In genomic region chr16:15597822-15598647, GRCh38 we compare ENCODE assay signal across 21 cellular contexts. TPM values are rescaled to one million over a fixed set of nuclear protein-coding genes. Genes with fewer than 3 reads are reported as not detected.
DNase-seq lines count a peak whose midpoint lies in the region; ATAC-seq and TF ChIP-seq lines count a peak whose summit lies in the region.
"Had no signal": no experiment of that assay in that cellular context is flagged by ENCODE, and none has a peak within 500 bp of the region (broad histone marks: within the 10 kb centered on the region; RNA-seq: fewer than 3 reads in every experiment).

No MANE protein-coding gene starts in this region.

- H4K8ac ChIP-seq in neuronal stem cell (ENCODE audit: low read depth, low read length), result no peak overlapping the region

- H3K23ac ChIP-seq in neuronal stem cell (ENCODE audit: low read depth, low read length, poor library complexity), result peak overlapping the region; percentile 82

- H3K36me3 Mint-ChIP-seq in activated T-cell treated with anti-CD3 and anti-CD28 coated beads, Interleukin-2, amount 50 U/mL, for 72 hours (ENCODE audit: insufficient read depth in 2 of 2), result peaks cover 15 to 39% of the 10 kb centered on the region in 2 donors
- peaks cover 36% of the 10 kb centered on the region for H3K36me3 Mint-ChIP-seq in Calu3 (ENCODE audit: insufficient read depth, unreplicated experiment)

- H3K27ac Mint-ChIP-seq in activated T-cell treated with anti-CD3 and anti-CD28 coated beads, Interleukin-2, amount 50 U/mL, for 72 hours, result peak overlapping the region; percentile 13
- H3K27ac Mint-ChIP-seq in Calu3 (ENCODE audit: unreplicated experiment), result no peak overlapping the region
- H3K27ac Mint-ChIP-seq: HFFc6, type B pancreatic cell had no signal

- no peak overlapping the region for H3K14ac ChIP-seq in neuronal stem cell (ENCODE audit: low read length)

- H3K9me3 ChIP-seq in neuronal stem cell (replicated peaks in 1 of 2; ENCODE audit: control insufficient read depth in 2 of 2, insufficient read depth in 1 of 2, low read depth in 1 of 2, low read length in 2 of 2) (no peaks in the 10 kb centered on the region), aorta (ENCODE audit: control insufficient read depth, low read length) (no peaks in the 10 kb centered on the region)
- H3K9me3 ChIP-seq: A549, colonic mucosa, mucosa of descending colon had no signal

- no peak overlapping the region for H3K27ac ChIP-seq in neuronal stem cell (replicated peaks; ENCODE audit: low read length)
- H3K27ac ChIP-seq in aorta (ENCODE audit: low read depth in 1 of 2, low read length in 2 of 2), result no peak overlapping the region
- H3K27ac ChIP-seq: colonic mucosa, VCaP had no signal

- H3K4me2 ChIP-seq in neuronal stem cell (ENCODE audit: insufficient read depth, low read length, poor library complexity, severe bottlenecking), result no peak overlapping the region
- H3K4me2 ChIP-seq: A549 had no signal

- no peak overlapping the region for H2BK12ac ChIP-seq in neuronal stem cell (ENCODE audit: low read length)

- CTCF ChIA-PET in Calu3 (lab: Charles Lee), result interaction anchor here (1.2 kb wide), 1 partner anchor 9 kb away, joined by 3 read pairs; no protein-coding TSS in a partner anchor

- H2AK5ac ChIP-seq in neuronal stem cell (ENCODE audit: low read depth, low read length), result no peak overlapping the region

- H3K36me3 ChIP-seq in neuronal stem cell (replicated peaks in 1 of 2; ENCODE audit: control insufficient read depth in 2 of 2, insufficient read depth in 2 of 2, low read length in 2 of 2) (peaks cover 44 to 90% of the 10 kb centered on the region in 2 donors), aorta (ENCODE audit: control insufficient read depth in 1 of 2, insufficient read depth in 2 of 2, low read length in 1 of 2) (peaks cover 3 to 5% of the 10 kb centered on the region in 2 donors)

- H2BK15ac ChIP-seq in neuronal stem cell (ENCODE audit: low read length), result no peak overlapping the region

- H3K4me3 Mint-ChIP-seq in activated T-cell treated with anti-CD3 and anti-CD28 coated beads, Interleukin-2, amount 50 U/mL, for 72 hours, result peak overlapping the region in 1 of 2 donors; percentile 52
- H3K4me3 Mint-ChIP-seq in Calu3 (ENCODE audit: low read depth, unreplicated experiment), result no peak overlapping the region
- H3K4me3 Mint-ChIP-seq: HFFc6, type B pancreatic cell had no signal

- BruUV-seq in Calu3 (replicated peaks; lab: Mats Ljungman, UMichigan), result no TSS peak

- no peak overlapping the region for H3K18ac ChIP-seq in neuronal stem cell (ENCODE audit: low read length)

- no peaks in the 10 kb centered on the region for H3K9me3 Mint-ChIP-seq in activated T-cell treated with anti-CD3 and anti-CD28 coated beads, Interleukin-2, amount 50 U/mL, for 72 hours
- H3K9me3 Mint-ChIP-seq in Calu3 (ENCODE audit: low read depth, unreplicated experiment), result no peaks in the 10 kb centered on the region
- H3K9me3 Mint-ChIP-seq: HFFc6, type B pancreatic cell had no signal

- H3K27me3 ChIP-seq in neuronal stem cell (ENCODE audit: control insufficient read depth in 3 of 3, insufficient read depth in 3 of 3, low read depth in 1 of 3, low read length in 3 of 3) (peaks cover 0 to 2% (median 0%) of the 10 kb centered on the region in 3 experiments), aorta (ENCODE audit: control insufficient read depth in 1 of 2, insufficient read depth in 2 of 2, low read length in 1 of 2) (no peaks in the 10 kb centered on the region)
- H3K27me3 ChIP-seq: colonic mucosa had no signal

- peaks cover 36% of the 10 kb centered on the region for H3K4me1 Mint-ChIP-seq in activated T-cell treated with anti-CD3 and anti-CD28 coated beads, Interleukin-2, amount 50 U/mL, for 72 hours (ENCODE audit: low read depth)
- peaks cover 9% of the 10 kb centered on the region for H3K4me1 Mint-ChIP-seq in Calu3 (ENCODE audit: low read depth, unreplicated experiment)

- no peak overlapping the region for H2BK5ac ChIP-seq in neuronal stem cell (ENCODE audit: low read length)

- no peak for TF ChIP-seq CTCF in Calu3 (IDR thresholded peaks at IDR 0.05; ENCODE audit: unreplicated experiment)

- no CpG with 5 or more reads among the region's 15 CpGs for WGBS in neuronal stem cell (ENCODE audit: extremely low coverage in 2 of 2, insufficient read length in 2 of 2, insufficient replicate concordance in 1 of 2), 2 donors
- WGBS in aorta, 2 donors, result 62 to 65% methylated on average over 15 of the region's 15 CpGs

- H3K27me3 Mint-ChIP-seq in activated T-cell treated with anti-CD3 and anti-CD28 coated beads, Interleukin-2, amount 50 U/mL, for 72 hours (ENCODE audit: low read depth), result no peaks in the 10 kb centered on the region
- H3K27me3 Mint-ChIP-seq in Calu3 (ENCODE audit: unreplicated experiment), result no peaks in the 10 kb centered on the region
- H3K27me3 Mint-ChIP-seq: type B pancreatic cell had no signal

- no peak for DNase-seq in activated T-cell treated with anti-CD3 and anti-CD28 coated beads, Interleukin-2, amount 50 U/mL, for 72 hours
- DNase-seq in activated T-cell treated with anti-CD3 and anti-CD28 coated beads for 4 hours (no peak), cerebellum (ENCODE audit: low spot score) (peak; percentile 31), neuronal stem cell (ENCODE audit: low spot score) (no peak), aorta (no peak), Calu3 (no peak)
- DNase-seq: activated CD8-positive, alpha-beta memory T cell treated with anti-CD3 and anti-CD28 coated beads for 24 hours; activated effector memory CD4-positive, alpha-beta T cell treated with anti-CD3 and anti-CD28 coated beads, Interleukin-2, amount 50 U/mL, for 16 hours; colonic mucosa; foreskin fibroblast; HFFc6; left cardiac atrium; MM.1S; mucosa of descending colon; NCI-H1694 treated with DMSO at 0.1 percent for 48 hours had no signal

- intact Hi-C loops in aorta (cut with DNase I) (no loop called here), Calu3 (cut with micrococcal nuclease; ENCODE audit: unreplicated experiment) (no loop called here)

- H2BK120ac ChIP-seq in neuronal stem cell (ENCODE audit: low read depth, low read length), result no peak overlapping the region

- H3K79me1 ChIP-seq in neuronal stem cell (ENCODE audit: low read depth, low read length), result no peaks in the 10 kb centered on the region

- H3K4me3 ChIP-seq in neuronal stem cell (ENCODE audit: low read length in 2 of 2), result no peak overlapping the region
- H3K4me3 ChIP-seq in aorta (ENCODE audit: low read length in 2 of 2), result no peak overlapping the region
- H3K4me3 ChIP-seq: A549, colonic mucosa, mucosa of descending colon, skin epidermis had no signal

- peak overlapping the region; percentile 65 for H3K9ac ChIP-seq in neuronal stem cell (ENCODE audit: low read depth, low read length, poor library complexity)

- peak; percentile 44 to 46 for ATAC-seq in activated T-cell treated with anti-CD3 and anti-CD28 coated beads, Interleukin-2, amount 50 U/mL, for 72 hours (replicated peaks in 1 of 2)
- peak; percentile 46 for ATAC-seq in aorta (ENCODE audit: low FRiP score)
- no peak for ATAC-seq in GM19324 (IDR thresholded peaks at IDR 0.05; ENCODE audit: low FRiP score, unreplicated experiment)
- no peak for ATAC-seq in GM19397 (IDR thresholded peaks at IDR 0.05; ENCODE audit: unreplicated experiment)
- ATAC-seq: left cardiac atrium, mucosa of descending colon had no signal

- H3K4me1 ChIP-seq in neuronal stem cell (ENCODE audit: control insufficient read depth in 2 of 2, insufficient read depth in 1 of 2, low read depth in 1 of 2, low read length in 2 of 2), result no peaks in the 10 kb centered on the region
- H3K4me1 ChIP-seq in aorta (ENCODE audit: control insufficient read depth in 1 of 2, insufficient read depth in 2 of 2, low read length in 2 of 2), result no peaks in the 10 kb centered on the region
- H3K4me1 ChIP-seq: colonic mucosa had no signal

- H4K91ac ChIP-seq in neuronal stem cell (ENCODE audit: low read depth, low read length, poor library complexity), result no peak overlapping the region

- no peak overlapping the region for H2AFZ ChIP-seq in neuronal stem cell (ENCODE audit: low read length)

- H3K4ac ChIP-seq in neuronal stem cell (ENCODE audit: low read length), result no peak overlapping the region

RNA-seq across cellular contexts. Expression of gene MARF1, which starts 44.9 kb away (rescaled TPM):
- 10 to 100 TPM; 74.3 TPM for total RNA-seq in activated T-cell treated with anti-CD3 and anti-CD28 coated beads, Interleukin-2, amount 50 U/mL, for 72 hours
- total RNA-seq in cerebellum, result 39.9 TPM
- polyA plus RNA-seq in neuronal stem cell (2013, experiment 1 of 2), result 11.6 TPM
- 12.5 TPM for polyA plus RNA-seq in neuronal stem cell (2013, experiment 2 of 2)
- total RNA-seq in aorta, result 10 to 100 TPM; 73.5 to 92.8 TPM
- polyA plus RNA-seq in aorta, result 10 to 100 TPM; 28.8 to 34.2 TPM
- 57.6 and 61.3 TPM in 2 replicates for total RNA-seq in Calu3 (2022)

RNA-seq across cellular contexts. Expression of gene NDE1, which starts 52.0 kb away (rescaled TPM):
- total RNA-seq in activated T-cell treated with anti-CD3 and anti-CD28 coated beads, Interleukin-2, amount 50 U/mL, for 72 hours, result 100 to 1,000 TPM; 106 to 122 TPM
- total RNA-seq in cerebellum (12.2 TPM), aorta (10 to 100 TPM; 32.0 to 42.8 TPM), Calu3 (2022) (66.0 and 71.1 TPM in 2 replicates)
- polyA plus RNA-seq in neuronal stem cell (2013, experiment 1 of 2), result 50.4 TPM
- 51.2 TPM for polyA plus RNA-seq in neuronal stem cell (2013, experiment 2 of 2)
- 10 to 100 TPM; 14.8 to 15.7 TPM for polyA plus RNA-seq in aorta

Comparison
In these comparisons a context has a peak if more than half of its experiments do, and no peak if none do; other contexts are left out.
1. ATAC-seq: peak in activated T-cell treated with anti-CD3 and anti-CD28 coated beads, Interleukin-2, amount 50 U/mL, for 72 hours (2 of 2) and aorta (single experiment); none in GM19324 (single experiment) and GM19397 (single experiment).